Comparison of ENCODE assay signal across 2 cellular contexts in genomic region chr12:107660861-107661415, GRCh38.
TF ChIP-seq lines count a peak whose summit lies in the region.

No MANE protein-coding gene starts in this region.

TF ChIP-seq in IMR-90, 13 proteins besides CTCF, POLR2A, EP300 and RAD21:
- no peak for TF ChIP-seq ELK1 (IDR thresholded peaks at IDR 0.05; ENCODE audit: borderline replicate concordance, low read depth, low read length)

TF ChIP-seq in H1, 55 proteins besides CTCF, POLR2A, EP300 and RAD21:
- TF ChIP-seq MAX (IDR thresholded peaks at IDR 0.05) (no peak), MAFK (IDR thresholded peaks at IDR 0.05; ENCODE audit: low read depth, low read length) (no peak), HDAC6 (IDR thresholded peaks at IDR 0.05; ENCODE audit: low read depth, low read length) (no peak), JUN (IDR thresholded peaks at IDR 0.05; ENCODE audit: low read depth, low read length) (no peak), RBBP5 (IDR thresholded peaks at IDR 0.05; ENCODE audit: borderline replicate concordance, low read depth, low read length) (no peak), SRF (IDR thresholded peaks at IDR 0.05; ENCODE audit: low read depth, low read length) (no peak), TEAD4 (IDR thresholded peaks at IDR 0.05; ENCODE audit: low read depth, low read length) (no peak), RNF2 (IDR thresholded peaks at IDR 0.05; ENCODE audit: borderline replicate concordance, low read depth, low read length, missing control alignments, poor library complexity, severe bottlenecking) (no peak), PHF8 (conservative IDR thresholded peaks at IDR 0.05; ENCODE audit: low read depth, low read length) (no peak), BRCA1 (IDR thresholded peaks at IDR 0.05; ENCODE audit: low read depth, low read length) (no peak), RFX5 (IDR thresholded peaks at IDR 0.05; ENCODE audit: borderline replicate concordance, low read depth, low read length) (no peak), SAP30 (IDR thresholded peaks at IDR 0.05; ENCODE audit: insufficient read depth, insufficient replicate concordance, low read length) (no peak), CREB1 (IDR thresholded peaks at IDR 0.05) (no peak), CEBPB (IDR thresholded peaks at IDR 0.05; ENCODE audit: low read depth, low read length) (no peak), BACH1 (IDR thresholded peaks at IDR 0.05; ENCODE audit: low read length) (no peak), EZH2 (IDR thresholded peaks at IDR 0.05; ENCODE audit: low read depth, low read length, severe bottlenecking) (no peak), SIN3A (conservative IDR thresholded peaks at IDR 0.05 in 1 of 2, IDR thresholded peaks at IDR 0.05 in 1 of 2; ENCODE audit: low read depth in 1 of 2, low read length in 2 of 2) (no peak), KDM1A (IDR thresholded peaks at IDR 0.05; ENCODE audit: borderline replicate concordance, low read length) (no peak)
- TF ChIP-seq, protein P1, sequence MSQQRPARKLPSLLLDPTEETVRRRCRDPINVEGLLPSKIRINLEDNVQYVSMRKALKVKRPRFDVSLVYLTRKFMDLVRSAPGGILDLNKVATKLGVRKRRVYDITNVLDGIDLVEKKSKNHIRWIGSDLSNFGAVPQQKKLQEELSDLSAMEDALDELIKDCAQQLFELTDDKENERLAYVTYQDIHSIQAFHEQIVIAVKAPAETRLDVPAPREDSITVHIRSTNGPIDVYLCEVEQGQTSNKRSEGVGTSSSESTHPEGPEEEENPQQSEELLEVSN (IDR thresholded peaks at IDR 0.05) = no peak
